19 cellular contexts compared by ENCODE assay signal in genomic region chr18:23694642-23695430, GRCh38. TPM values are rescaled to one million over a fixed set of nuclear protein-coding genes. Genes with fewer than 3 reads are reported as not detected.
DNase-seq lines count a peak whose midpoint lies in the region; ATAC-seq, FAIRE-seq and TF ChIP-seq lines count a peak whose summit lies in the region.
"Had no signal": no experiment of that assay in that cellular context is flagged by ENCODE, and none has a peak within 500 bp of the region (broad histone marks: within the 10 kb centered on the region; RNA-seq: fewer than 3 reads in every experiment).

No MANE protein-coding gene starts in this region.

- no peaks in the 10 kb centered on the region for H3F3A ChIP-seq in Loucy (ENCODE audit: low read depth)

- H3K79me2 ChIP-seq in Loucy (ENCODE audit: insufficient read depth, low read length) (no peaks in the 10 kb centered on the region), osteoblast (ENCODE audit: insufficient read depth, low read length) (peaks cover 5% of the 10 kb centered on the region)

- H3K36me3 ChIP-seq in Loucy (ENCODE audit: insufficient read depth, low read length) (no peaks in the 10 kb centered on the region), bronchial epithelial cell (ENCODE audit: control insufficient read depth, insufficient read depth, low read length) (peaks cover 1% of the 10 kb centered on the region), osteoblast (ENCODE audit: insufficient read depth, low read length) (no peaks in the 10 kb centered on the region), colonic mucosa (no peaks in the 10 kb centered on the region)
- H3K36me3 ChIP-seq: esophagus muscularis mucosa had no signal

- H4K20me1 ChIP-seq in Loucy (ENCODE audit: insufficient read depth, low read length, poor library complexity, severe bottlenecking) (no peaks in the 10 kb centered on the region), osteoblast (ENCODE audit: insufficient read depth, low read length) (no peaks in the 10 kb centered on the region)

- FAIRE-seq in D721Med (lab: Jason Lieb, UNC) (peak; percentile 38), bronchial epithelial cell (lab: Jason Lieb, UNC) (no peak)

- H3K9me2 ChIP-seq in Loucy (replicated peaks; ENCODE audit: low read depth, low read length): no peaks in the 10 kb centered on the region

- H3K4me1 ChIP-seq in Loucy (ENCODE audit: insufficient read depth, low read length, poor library complexity, severe bottlenecking) (peaks cover 10% of the 10 kb centered on the region), osteoblast (ENCODE audit: insufficient read depth, low read length) (peaks cover 16% of the 10 kb centered on the region), colonic mucosa (peaks cover 3% of the 10 kb centered on the region)

- H3K4me3 ChIP-seq in Loucy (ENCODE audit: low read length, poor library complexity, severe bottlenecking): no peak overlapping the region
- H3K4me3 ChIP-seq in bronchial epithelial cell (ENCODE audit: low read depth, low read length): no peak overlapping the region
- no peak overlapping the region for H3K4me3 ChIP-seq in osteoblast (ENCODE audit: insufficient read depth, low read length)
- H3K4me3 ChIP-seq in colonic mucosa: no peak overlapping the region
- H3K4me3 ChIP-seq: esophagus muscularis mucosa, SK-N-MC had no signal

- intact Hi-C loops in colonic mucosa (cut with DNase I): no loop called here

- TF ChIP-seq CTCF in D721Med (IDR thresholded peaks at IDR 0.05; ENCODE audit: insufficient read depth, missing control alignments) (no peak), Loucy (conservative IDR thresholded peaks at IDR 0.05; ENCODE audit: low read length) (no peak), bronchial epithelial cell (IDR thresholded peaks at IDR 0.05; ENCODE audit: insufficient read depth, low read length, severe bottlenecking) (no peak), osteoblast (IDR thresholded peaks at IDR 0.05; ENCODE audit: extremely low read depth, low read depth, low read length) (no peak), colonic mucosa (IDR thresholded peaks at IDR 0.05) (no peak)

- no peak overlapping the region for H3K4me2 ChIP-seq in Loucy (ENCODE audit: low read depth, low read length, poor library complexity, severe bottlenecking)
- H3K4me2 ChIP-seq in osteoblast (ENCODE audit: insufficient read depth, low read length): no peak overlapping the region

- ATAC-seq in HG03571 (IDR thresholded peaks at IDR 0.05; ENCODE audit: unreplicated experiment): no peak
- ATAC-seq: left lobe of liver had no signal

- H3K27me3 ChIP-seq in Loucy (ENCODE audit: insufficient read depth, low read length, poor library complexity, severe bottlenecking): no peaks in the 10 kb centered on the region
- no peaks in the 10 kb centered on the region for H3K27me3 ChIP-seq in bronchial epithelial cell (ENCODE audit: control insufficient read depth, insufficient read depth, low read length)
- H3K27me3 ChIP-seq in osteoblast (ENCODE audit: insufficient read depth, low read length): no peaks in the 10 kb centered on the region
- H3K27me3 ChIP-seq in colonic mucosa: peaks cover 7% of the 10 kb centered on the region

- H2AFZ ChIP-seq in Loucy (ENCODE audit: low read length): 0 out of 2 replicates have a peak overlapping the region, but pooled peaks have one; percentile 12
- peak overlapping the region; percentile 24 for H2AFZ ChIP-seq in osteoblast (ENCODE audit: low read length)

- DNase-seq in D721Med (ENCODE audit: insufficient read length, low spot score) (no peak), bronchial epithelial cell (ENCODE audit: low read depth) (peak; percentile 66), osteoblast (ENCODE audit: insufficient read length, low spot score, missing footprints) (no peak), colonic mucosa (no peak)
- DNase-seq in stimulated activated CD4-positive, alpha-beta T cell treated with anti-CD3 and anti-CD28 coated beads, Interleukin-4, amount 100 ng/mL, for 24 hours: no peak
- DNase-seq: activated B cell treated with CpG ODN at 0.5 μM for 24 hours; activated CD4-positive, alpha-beta T cell treated with anti-CD3 and anti-CD28 coated beads, Interleukin-2, amount 50 U/mL, for 48 hours; activated naive CD4-positive, alpha-beta T cell treated with anti-CD3 and anti-CD28 coated beads for 36 hours; activated T-cell treated with anti-CD3 and anti-CD28 coated beads for 4 hours; central memory CD4-positive, alpha-beta T cell; glutamatergic neuron; midbrain; stimulated activated CD4-positive, alpha-beta T cell treated with anti-CD3 and anti-CD28 coated beads, Interleukin-1b, Interleukin-23, amount 100 ng/mL, for 48 hours; stimulated activated naive CD4-positive, alpha-beta T cell had no signal

- H3K9ac ChIP-seq in Loucy (ENCODE audit: low read depth, low read length, poor library complexity, severe bottlenecking) (no peak overlapping the region), colonic mucosa (ENCODE audit: low read depth in 2 of 2, low read length in 2 of 2) (no peak overlapping the region)

- H3K27ac ChIP-seq in osteoblast (ENCODE audit: low read depth, low read length): peak overlapping the region; percentile 61
- H3K27ac ChIP-seq in colonic mucosa: no peak overlapping the region
- H3K27ac ChIP-seq: SK-N-MC had no signal

- no peaks in the 10 kb centered on the region for H3K9me3 ChIP-seq in Loucy (ENCODE audit: insufficient read depth, low read depth, low read length)
- H3K9me3 ChIP-seq in osteoblast (ENCODE audit: low read depth, low read length): no peaks in the 10 kb centered on the region
- no peaks in the 10 kb centered on the region for H3K9me3 ChIP-seq in colonic mucosa
- H3K9me3 ChIP-seq: esophagus muscularis mucosa had no signal

RNA-seq across cellular contexts. Expression of gene LAMA3, which starts 5.6 kb away (rescaled TPM):
- total RNA-seq in bronchial epithelial cell: 381 and 531 TPM in 2 replicates
- 8.3 and 33.3 TPM in 2 replicates for total RNA-seq in osteoblast
- total RNA-seq in colonic mucosa: 10 to 100 TPM; 31.9 to 41.3 TPM
- total RNA-seq: activated B cell treated with CpG ODN at 0.5 μM for 24 hours had no signal

RNA-seq across cellular contexts. Expression of gene ANKRD29, which starts 32.1 kb away (rescaled TPM):
- total RNA-seq in bronchial epithelial cell (14.0 and 15.0 TPM in 2 replicates), osteoblast (9.8 and 20.9 TPM in 2 replicates), colonic mucosa (1 to 10 TPM; 1.0 to 1.1 TPM)
- total RNA-seq: activated B cell treated with CpG ODN at 0.5 μM for 24 hours; activated naive CD4-positive, alpha-beta T cell treated with anti-CD3 and anti-CD28 coated beads for 36 hours had no signal
